Comparison of ENCODE assay signal across 8 cellular contexts in genomic region chr13:95644611-95645052, GRCh38. TPM values are rescaled to one million over a fixed set of nuclear protein-coding genes. Genes with fewer than 3 reads are reported as not detected.
DNase-seq lines count a peak whose midpoint lies in the region; ATAC-seq and TF ChIP-seq lines count a peak whose summit lies in the region.

Gene DZIP1 (minus strand): TSS chr13:95644706. CDS start chr13:95642029, 2,677 bp downstream.

- no peaks in the 10 kb centered on the region for H3K36me3 ChIP-seq in CD4-positive, CD25-positive, alpha-beta regulatory T cell (ENCODE audit: control insufficient read depth, insufficient read depth, low read length)
- peaks cover 13% of the 10 kb centered on the region for H3K36me3 ChIP-seq in HUES64 (ENCODE audit: insufficient read depth, low read length)
- H3K36me3 ChIP-seq in SJSA1 = peaks cover 15% of the 10 kb centered on the region

- peak; percentile 34 for TF ChIP-seq POLR2A in GM18951 (IDR thresholded peaks at IDR 0.05; ENCODE audit: extremely low read depth, insufficient read depth, insufficient read length)

- in situ Hi-C loops in GM18951 (cut with MboI; ENCODE audit: low sequenced_read_pairs, unreplicated experiment) = loop anchor here (25.0 kb wide), 1 partner anchor 343 kb away; no protein-coding TSS in a partner anchor

- H3K27ac ChIP-seq in CD4-positive, CD25-positive, alpha-beta regulatory T cell (ENCODE audit: insufficient read depth, low read length, poor library complexity, severe bottlenecking) = no peak within 1 kb of the TSS
- H3K27ac ChIP-seq in HUES64 (ENCODE audit: low read depth, low read length) = peak within 1 kb of the TSS; percentile 54; the same call in 1 of the 2 replicates
- H3K27ac ChIP-seq in SJSA1 = peak within 1 kb of the TSS; percentile 41
- H3K27ac ChIP-seq in layer of hippocampus (ENCODE audit: low read depth, low read length) = peak within 1 kb of the TSS; percentile 46

- no peak within 1 kb of the TSS for H3K4me3 ChIP-seq in CD4-positive, CD25-positive, alpha-beta regulatory T cell (ENCODE audit: low read depth, low read length)
- H3K4me3 ChIP-seq in HUES64 (ENCODE audit: low read length) = peak within 1 kb of the TSS; percentile 74
- H3K4me3 ChIP-seq in SJSA1 = peak within 1 kb of the TSS; percentile 70

- intact Hi-C loops in dendritic cell treated with granulocyte-macrophage colony-stimulating factor and Interleukin-4, amounts not matched to agents 40 ng/mL and 50 ng/mL, for 4 days (cut with micrococcal nuclease) = no loop called here

- peaks cover 0 to 13% (median 7%) of the 10 kb centered on the region in 4 donors for H3K4me1 Mint-ChIP-seq in CD4-positive, CD25-positive, alpha-beta regulatory T cell
- H3K4me1 Mint-ChIP-seq in dendritic cell treated with granulocyte-macrophage colony-stimulating factor and Interleukin-4, amounts not matched to agents 40 ng/mL and 50 ng/mL, for 4 days (ENCODE audit: low read depth) = peaks cover 20% of the 10 kb centered on the region

- peaks cover 25% of the 10 kb centered on the region for H3K27me3 ChIP-seq in CD4-positive, CD25-positive, alpha-beta regulatory T cell (ENCODE audit: control insufficient read depth, insufficient read depth, low read length)
- H3K27me3 ChIP-seq in HUES64 (ENCODE audit: insufficient read depth, low read length) = peaks cover 17% of the 10 kb centered on the region
- no peaks in the 10 kb centered on the region for H3K27me3 ChIP-seq in SJSA1 (replicated peaks)
- H3K27me3 ChIP-seq in layer of hippocampus (ENCODE audit: control insufficient read depth, insufficient read depth, low read length) = no peaks in the 10 kb centered on the region

- peak within 1 kb of the TSS in 3 of 4 donors; percentile 55 to 82 (median 57) for H3K4me3 Mint-ChIP-seq in CD4-positive, CD25-positive, alpha-beta regulatory T cell
- peak within 1 kb of the TSS; percentile 68 for H3K4me3 Mint-ChIP-seq in dendritic cell treated with granulocyte-macrophage colony-stimulating factor and Interleukin-4, amounts not matched to agents 40 ng/mL and 50 ng/mL, for 4 days

- WGBS in HUES64 = 6% methylated on average over 29 of the region's 30 CpGs

- peak within 1 kb of the TSS in 1 of 3 donors; percentile 74 for H3K27ac Mint-ChIP-seq in CD4-positive, CD25-positive, alpha-beta regulatory T cell
- H3K27ac Mint-ChIP-seq in dendritic cell treated with granulocyte-macrophage colony-stimulating factor and Interleukin-4, amounts not matched to agents 40 ng/mL and 50 ng/mL, for 4 days = no peak within 1 kb of the TSS

- ATAC-seq in CD4-positive, CD25-positive, alpha-beta regulatory T cell (ENCODE audit: low read depth in 2 of 2) = no peak

- peaks cover 54% of the 10 kb centered on the region for H3K27me3 Mint-ChIP-seq in CD4-positive, CD25-positive, alpha-beta regulatory T cell
- H3K27me3 Mint-ChIP-seq in dendritic cell treated with granulocyte-macrophage colony-stimulating factor and Interleukin-4, amounts not matched to agents 40 ng/mL and 50 ng/mL, for 4 days = peaks cover 49% of the 10 kb centered on the region

- peaks cover 0 to 6% (median 0%) of the 10 kb centered on the region in 7 donors for H3K9me3 Mint-ChIP-seq in CD4-positive, CD25-positive, alpha-beta regulatory T cell
- no peaks in the 10 kb centered on the region for H3K9me3 Mint-ChIP-seq in dendritic cell treated with granulocyte-macrophage colony-stimulating factor and Interleukin-4, amounts not matched to agents 40 ng/mL and 50 ng/mL, for 4 days

- H3K4me1 ChIP-seq in CD4-positive, CD25-positive, alpha-beta regulatory T cell (ENCODE audit: control insufficient read depth, insufficient read depth, low read length, poor library complexity, severe bottlenecking) = peaks cover 3% of the 10 kb centered on the region
- H3K4me1 ChIP-seq in HUES64 (ENCODE audit: insufficient read depth, low read length) (peaks cover 20% of the 10 kb centered on the region), SJSA1 (replicated peaks) (peaks cover 15% of the 10 kb centered on the region; the same call in 1 of the 2 replicates)

- no peaks in the 10 kb centered on the region for H3K9me3 ChIP-seq in CD4-positive, CD25-positive, alpha-beta regulatory T cell (ENCODE audit: control insufficient read depth in 2 of 2, low read length in 2 of 2)
- H3K9me3 ChIP-seq in HUES64 (ENCODE audit: insufficient read depth, low read depth, low read length) (no peaks in the 10 kb centered on the region), SJSA1 (replicated peaks) (no peaks in the 10 kb centered on the region)

- DNase-seq in CD4-positive, CD25-positive, alpha-beta regulatory T cell = peak in 1 of 3 donors; percentile 28
- DNase-seq in SJSA1 (ENCODE audit: low read depth in 1 of 2, low spot score in 2 of 2) (peak; percentile 47 to 82), HuH-7.5 (ENCODE audit: low spot score) (no peak)
- DNase-seq in stimulated activated CD8-positive, alpha-beta memory T cell treated with anti-CD3 and anti-CD28 coated beads, Interleukin-4, amount 100 ng/mL, for 48 hours = peak; percentile 56

- no peaks in the 10 kb centered on the region for H3K36me3 Mint-ChIP-seq in CD4-positive, CD25-positive, alpha-beta regulatory T cell
- no peaks in the 10 kb centered on the region for H3K36me3 Mint-ChIP-seq in dendritic cell treated with granulocyte-macrophage colony-stimulating factor and Interleukin-4, amounts not matched to agents 40 ng/mL and 50 ng/mL, for 4 days (ENCODE audit: low read depth)

- peak within 1 kb of the TSS; percentile 85 for H3K9ac ChIP-seq in HUES64 (ENCODE audit: low read depth, low read length)

RNA-seq across cellular contexts. Expression of gene DZIP1, which starts in this region (rescaled TPM):
- total RNA-seq in CD4-positive, CD25-positive, alpha-beta regulatory T cell = not detected
- not detected for polyA plus RNA-seq in CD4-positive, CD25-positive, alpha-beta regulatory T cell
- polyA plus RNA-seq in HUES64 (2013, experiment 1 of 2) = 22.0 TPM
- polyA plus RNA-seq in HUES64 (2013, experiment 2 of 2) = 33.2 TPM
- total RNA-seq in SJSA1 (2014; rRNA removed; shearing (Covaris generic)) = 22.2 and 24.7 TPM in 2 replicates

Comparison
In these comparisons a context has a peak if more than half of its experiments do, and no peak if none do; other contexts are left out.
1. RNA of gene DZIP1 (total RNA-seq): 22.2 to 24.7 TPM in SJSA1; not detected in CD4-positive, CD25-positive, alpha-beta regulatory T cell (single experiment); every median in the first group is over 10 times any median in the second.